Comparison of ENCODE assay signal across 8 cellular contexts in the genomic region with DNA sequence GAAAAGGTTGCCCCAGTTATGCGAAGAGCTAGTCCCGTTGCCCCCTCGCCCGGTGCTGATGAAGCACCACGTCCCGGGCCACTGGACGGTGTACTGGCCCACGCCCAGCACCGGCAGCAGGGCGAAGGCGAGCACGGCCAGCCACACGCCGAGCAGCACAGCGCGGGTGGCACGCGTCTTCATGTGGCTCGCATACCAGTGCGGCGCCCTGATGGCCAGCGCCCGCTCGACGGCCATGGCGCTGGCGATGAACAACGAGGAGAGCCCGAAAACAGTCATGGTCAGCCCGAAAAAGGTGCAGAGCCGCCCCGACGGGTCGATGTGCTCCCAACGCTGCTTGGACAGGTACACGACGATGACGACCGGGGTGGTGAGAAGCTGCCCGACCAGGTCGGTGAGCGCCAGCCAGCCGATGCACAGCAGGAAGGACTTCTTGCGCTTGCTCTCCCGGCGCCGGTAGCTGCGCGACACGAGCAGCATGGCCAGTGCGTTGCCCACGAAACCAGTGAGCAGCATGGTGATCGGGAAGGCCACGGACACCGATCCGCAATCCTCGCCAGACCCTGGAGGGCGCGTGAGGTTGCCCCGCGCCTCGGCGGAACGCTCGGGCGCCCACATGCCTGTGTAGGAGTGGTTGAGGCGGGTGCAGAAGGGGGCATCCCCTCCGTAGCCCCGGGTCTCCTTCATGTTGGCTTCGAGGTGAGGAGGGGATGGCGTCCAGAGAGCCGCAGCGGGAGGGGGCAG. TPM values are rescaled to one million over a fixed set of nuclear protein-coding genes. Genes with fewer than 3 reads are reported as not detected.
DNase-seq lines count a peak whose midpoint lies in the region; ATAC-seq and TF ChIP-seq lines count a peak whose summit lies in the region.

No MANE protein-coding gene starts in this region.

- no peak for TF ChIP-seq POLR2A in right lobe of liver (IDR thresholded peaks at IDR 0.05)

- H3K27ac ChIP-seq in right lobe of liver (no peak overlapping the region), thymus (ENCODE audit: low read depth) (no peak overlapping the region)

- ATAC-seq in right lobe of liver = peak in 3 of 4 donors; percentile 19 to 30 (median 24)

- H3K4me1 ChIP-seq in right lobe of liver (peaks cover 0 to 18% (median 5%) of the 10 kb centered on the region in 4 donors), thymus (ENCODE audit: control insufficient read depth, insufficient read depth, low read length) (peaks cover 2% of the 10 kb centered on the region)

- peak; percentile 27 for DNase-seq in activated CD4-positive, alpha-beta T cell treated with anti-CD3 and anti-CD28 coated beads for 48 hours
- DNase-seq in activated CD4-positive, alpha-beta T cell treated with anti-CD3 and anti-CD28 coated beads for 4 hours = no peak
- DNase-seq in NCI-H69 (lab: John Stamatoyannopoulos, UW) (peak; percentile 78), choroid plexus epithelial cell (ENCODE audit: low read depth) (no peak), right lobe of liver (peak in 2 of 3 donors; percentile 25 to 48), epidermal melanocyte (ENCODE audit: insufficient read length, low spot score) (no peak)
- no peak for DNase-seq in stimulated activated CD8-positive, alpha-beta memory T cell treated with anti-CD3 and anti-CD28 coated beads, Interleukin-4, amount 100 ng/mL, for 48 hours

- H3K4me3 ChIP-seq in choroid plexus epithelial cell (ENCODE audit: low read depth, low read length) = peak overlapping the region; percentile 36
- H3K4me3 ChIP-seq in right lobe of liver = peak overlapping the region; percentile 27 to 40 (median 38)
- peak overlapping the region; percentile 38 for H3K4me3 ChIP-seq in thymus (ENCODE audit: low read length)

- intact Hi-C loops in right lobe of liver (cut with DNase I) = loop anchor here in 1 of 2 donors (10.0 kb wide), 1 partner anchor 362 kb away; no protein-coding TSS in a partner anchor

- TF ChIP-seq CTCF in choroid plexus epithelial cell (conservative IDR thresholded peaks at IDR 0.05; ENCODE audit: low read depth, low read length) (no peak), right lobe of liver (IDR thresholded peaks at IDR 0.05) (no peak)

- H3K36me3 ChIP-seq in right lobe of liver (no peaks in the 10 kb centered on the region), thymus (ENCODE audit: control insufficient read depth, insufficient read depth) (no peaks in the 10 kb centered on the region)

- H3K9me3 ChIP-seq in right lobe of liver (no peaks in the 10 kb centered on the region), thymus (ENCODE audit: control insufficient read depth) (no peaks in the 10 kb centered on the region)

- H3K27me3 ChIP-seq in right lobe of liver = peaks cover 0 to 25% of the 10 kb centered on the region in 2 donors
- H3K27me3 ChIP-seq in thymus (ENCODE audit: control insufficient read depth, insufficient read depth) = peaks cover 38% of the 10 kb centered on the region

- 5% methylated on average over 4 of the region's 73 CpGs for WGBS in right lobe of liver (ENCODE audit: insufficient coverage, low coverage, low lambda C conversion rate, missing lambda C conversion rate)
- WGBS in thymus = 6% methylated on average over 73 of the region's 73 CpGs

RNA-seq across cellular contexts. Expression of a gene that starts 0.6 kb away (rescaled TPM):
- total RNA-seq in right lobe of liver = under 1 TPM in 4 of 6 experiments, not detected in 2; 0.12 to 0.35 (median 0.20) TPM
- 1.8 TPM for polyA plus RNA-seq in thymus

RNA-seq across cellular contexts. Expression of a gene that starts 33.8 kb away (rescaled TPM):
- total RNA-seq in right lobe of liver = 10 to 100 TPM; 18.3 to 32.0 (median 24.7) TPM
- 119 TPM for polyA plus RNA-seq in thymus

Comparison
In these comparisons a context has a peak if more than half of its experiments do, and no peak if none do; other contexts are left out.
1. DNase-seq: peak in activated CD4-positive, alpha-beta T cell treated with anti-CD3 and anti-CD28 coated beads for 48 hours (single experiment), NCI-H69 (single experiment) and right lobe of liver (2 of 3); none in activated CD4-positive, alpha-beta T cell treated with anti-CD3 and anti-CD28 coated beads for 4 hours (0 of 2), choroid plexus epithelial cell (single experiment), stimulated activated CD8-positive, alpha-beta memory T cell treated with anti-CD3 and anti-CD28 coated beads, Interleukin-4, amount 100 ng/mL, for 48 hours (single experiment) and epidermal melanocyte (single experiment).
2. Peak in every context shown above with its lines, with median percentiles within 50 percentile points of each other: H3K4me3 ChIP-seq.